ENCODE assay signal across 16 cellular contexts in genomic region chr17:75008373-75008772, GRCh38. TPM values are rescaled to one million over a fixed set of nuclear protein-coding genes. Genes with fewer than 3 reads are reported as not detected.
DNase-seq lines count a peak whose midpoint lies in the region; TF ChIP-seq lines count a peak whose summit lies in the region.
"Had no signal": no experiment of that assay in that cellular context is flagged by ENCODE, and none has a peak within 500 bp of the region (broad histone marks: within the 10 kb centered on the region; RNA-seq: fewer than 3 reads in every experiment).

No MANE protein-coding gene starts in this region.

- DNase-seq in DMS153 (lab: John Stamatoyannopoulos, UW), result peak; percentile 74
- DNase-seq in DMS153 treated with DMSO at 0.1 percent for 48 hours (lab: John Stamatoyannopoulos, UW; ENCODE audit: unreplicated experiment), result no peak
- peak; percentile 52 for DNase-seq in GM12865 (ENCODE audit: low read depth)
- DNase-seq in NCI-H2171 (lab: John Stamatoyannopoulos, UW), result peak; percentile 11
- DNase-seq in cerebellum (ENCODE audit: low spot score), result peak; percentile 63
- DNase-seq in SK-N-DZ (ENCODE audit: low spot score), result no peak
- no peak for DNase-seq in NCI-H748 treated with DMSO at 0.1 percent for 48 hours (lab: John Stamatoyannopoulos, UW)
- DNase-seq in central memory CD4-positive, alpha-beta T cell, result no peak
- DNase-seq: 8988T, DMS79, IMR-90, NCI-H1694 treated with DMSO at 0.1 percent for 48 hours, NCI-H774, SHP77 treated with DMSO at 0.1 percent for 48 hours, T-helper 17 cell had no signal

- H3K4me3 ChIP-seq in GM12865 (ENCODE audit: low read depth, low read length), result no peak overlapping the region
- H3K4me3 ChIP-seq: BLaER1 had no signal

- TF ChIP-seq CTCF in GM12865 (IDR thresholded peaks at IDR 0.05; ENCODE audit: insufficient read depth, low read depth, low read length, missing control alignments), result no peak

RNA-seq across cellular contexts. Expression of gene MRPL58, which starts 4.1 kb away (rescaled TPM):
- total RNA-seq in cerebellum, result 6.6 TPM
- 82.0 and 130 TPM in 2 replicates for polyA plus RNA-seq in SK-N-DZ (2014; cell fraction: cytosol; rRNA removed)
- polyA plus RNA-seq in SK-N-DZ (2014; cell fraction: nucleus; rRNA removed), result 59.1 and 78.2 TPM in 2 replicates

RNA-seq across cellular contexts. Expression of gene CDR2L, which starts 20.9 kb away (rescaled TPM):
- 7.1 TPM for total RNA-seq in cerebellum
- polyA plus RNA-seq in SK-N-DZ (2014; cell fraction: cytosol; rRNA removed), result 13.7 and 18.2 TPM in 2 replicates
- 20.1 and 30.5 TPM in 2 replicates for polyA plus RNA-seq in SK-N-DZ (2014; cell fraction: nucleus; rRNA removed)

RNA-seq across cellular contexts. Expression of gene HID1, which starts 35.8 kb away (rescaled TPM):
- total RNA-seq in cerebellum, result 23.0 TPM
- polyA plus RNA-seq in SK-N-DZ (2014; cell fraction: cytosol; rRNA removed), result 1.5 and 4.5 TPM in 2 replicates
- 10.2 and 20.4 TPM in 2 replicates for polyA plus RNA-seq in SK-N-DZ (2014; cell fraction: nucleus; rRNA removed)

RNA-seq across cellular contexts. Expression of gene ATP5PD, which starts 38.4 kb away (rescaled TPM):
- total RNA-seq in cerebellum, result 69.1 TPM
- 372 and 412 TPM in 2 replicates for polyA plus RNA-seq in SK-N-DZ (2014; cell fraction: cytosol; rRNA removed)
- polyA plus RNA-seq in SK-N-DZ (2014; cell fraction: nucleus; rRNA removed), result 318 and 350 TPM in 2 replicates

RNA-seq across cellular contexts. Expression of gene KCTD2, which starts 38.7 kb away (rescaled TPM):
- 31.5 TPM for total RNA-seq in cerebellum
- polyA plus RNA-seq in SK-N-DZ (2014; cell fraction: cytosol; rRNA removed), result 27.4 and 27.6 TPM in 2 replicates
- 21.8 and 22.6 TPM in 2 replicates for polyA plus RNA-seq in SK-N-DZ (2014; cell fraction: nucleus; rRNA removed)

Comparison
In these comparisons a context has a peak if more than half of its experiments do, and no peak if none do; other contexts are left out.
1. DNase-seq: peak in DMS153 (single experiment), GM12865 (single experiment), NCI-H2171 (single experiment) and cerebellum (single experiment); none in DMS153 treated with DMSO at 0.1 percent for 48 hours (single experiment), SK-N-DZ (single experiment), NCI-H748 treated with DMSO at 0.1 percent for 48 hours (single experiment) and central memory CD4-positive, alpha-beta T cell (single experiment).